In genomic region chr2:17821080-17821479, GRCh38 we compare ENCODE assay signal across 22 cellular contexts. TPM values are rescaled to one million over a fixed set of nuclear protein-coding genes. Genes with fewer than 3 reads are reported as not detected.
DNase-seq lines count a peak whose midpoint lies in the region; ATAC-seq lines count a peak whose summit lies in the region.
"Had no signal": no experiment of that assay in that cellular context is flagged by ENCODE, and none has a peak within 500 bp of the region (broad histone marks: within the 10 kb centered on the region; RNA-seq: fewer than 3 reads in every experiment).

No MANE protein-coding gene starts in this region.

- peak; percentile 81 to 90 for ATAC-seq in left cardiac atrium
- peak; percentile 15 for ATAC-seq in stimulated activated effector memory CD8-positive, alpha-beta T cell treated with anti-CD3 and anti-CD28 coated beads, Interleukin-12 subunit alpha, Interleukin-12 subunit beta, amount 100 ng/mL, for 72 hours
- ATAC-seq in HG03095 (IDR thresholded peaks at IDR 0.05; ENCODE audit: unreplicated experiment) = no peak
- ATAC-seq: esophagus mucosa had no signal

- DNase-seq in DMS 273 treated with DMSO at 0.1 percent for 48 hours (lab: John Stamatoyannopoulos, UW) (peak; percentile 23), NCI-H2171 treated with DMSO at 0.1 percent for 48 hours (lab: John Stamatoyannopoulos, UW) (peak; percentile 49), left cardiac atrium (no peak), anterior cingulate cortex (lab: John Stamatoyannopoulos, UW) (no peak), NCI-H226 (no peak)
- no peak for DNase-seq in stimulated activated effector memory CD8-positive, alpha-beta T cell treated with anti-CD3 and anti-CD28 coated beads, Interleukin-12 subunit alpha, Interleukin-12 subunit beta, amount 100 ng/mL, for 72 hours (ENCODE audit: low spot score in 2 of 2)
- DNase-seq: activated gamma-delta T cell treated with Interleukin-2 at 50 U/mL for 16 hours; activated T-cell treated with anti-CD3 and anti-CD28 coated beads, Interleukin-2, amount 50 U/mL, for 1 hour; adrenal gland; colonic mucosa; lower lobe of right lung; NCI-H2107; NCI-H510A; T-helper 1 cell had no signal

- no peak overlapping the region for H3K4me3 Mint-ChIP-seq in stimulated activated effector memory CD8-positive, alpha-beta T cell treated with anti-CD3 and anti-CD28 coated beads, Interleukin-12 subunit alpha, Interleukin-12 subunit beta, amount 100 ng/mL, for 72 hours

- no peaks in the 10 kb centered on the region for H3K9me3 Mint-ChIP-seq in stimulated activated effector memory CD8-positive, alpha-beta T cell treated with anti-CD3 and anti-CD28 coated beads, Interleukin-12 subunit alpha, Interleukin-12 subunit beta, amount 100 ng/mL, for 72 hours

- H3K36me3 Mint-ChIP-seq in stimulated activated effector memory CD8-positive, alpha-beta T cell treated with anti-CD3 and anti-CD28 coated beads, Interleukin-12 subunit alpha, Interleukin-12 subunit beta, amount 100 ng/mL, for 72 hours = no peaks in the 10 kb centered on the region
- H3K36me3 Mint-ChIP-seq: CD4-positive, CD25-positive, alpha-beta regulatory T cell had no signal

- no peak overlapping the region for H3K27ac Mint-ChIP-seq in stimulated activated effector memory CD8-positive, alpha-beta T cell treated with anti-CD3 and anti-CD28 coated beads, Interleukin-12 subunit alpha, Interleukin-12 subunit beta, amount 100 ng/mL, for 72 hours

- no peaks in the 10 kb centered on the region for H3K4me1 Mint-ChIP-seq in stimulated activated effector memory CD8-positive, alpha-beta T cell treated with anti-CD3 and anti-CD28 coated beads, Interleukin-12 subunit alpha, Interleukin-12 subunit beta, amount 100 ng/mL, for 72 hours

- intact Hi-C loops in left cardiac atrium (cut with DNase I) = loop anchor here in 1 of 2 donors (10.0 kb wide), 1 partner anchor 96 kb away; no protein-coding TSS in a partner anchor

RNA-seq across cellular contexts. Expression of gene MSGN1, which starts 4.8 kb away (rescaled TPM):
- not detected for total RNA-seq in left cardiac atrium
- total RNA-seq: adrenal gland; breast epithelium; CD4-positive, CD25-positive, alpha-beta regulatory T cell; colonic mucosa; esophagus mucosa; lower lobe of right lung; M059J; mononuclear cell; sciatic nerve; SJSA1 had no signal

RNA-seq across cellular contexts. Expression of gene KCNS3, which starts 57.4 kb away (rescaled TPM):
- total RNA-seq in left cardiac atrium = 1 to 10 TPM; 2.8 to 3.9 TPM
- total RNA-seq: CD4-positive, CD25-positive, alpha-beta regulatory T cell; mononuclear cell had no signal

Comparison
In these comparisons a context has a peak if more than half of its experiments do, and no peak if none do; other contexts are left out.
1. DNase-seq: peak in DMS 273 treated with DMSO at 0.1 percent for 48 hours (single experiment) and NCI-H2171 treated with DMSO at 0.1 percent for 48 hours (single experiment); none in left cardiac atrium (single experiment), stimulated activated effector memory CD8-positive, alpha-beta T cell treated with anti-CD3 and anti-CD28 coated beads, Interleukin-12 subunit alpha, Interleukin-12 subunit beta, amount 100 ng/mL, for 72 hours (0 of 2), anterior cingulate cortex (0 of 58) and NCI-H226 (single experiment).